Comparison of ENCODE assay signal across 21 cellular contexts in genomic region chr17:46198233-46198632, GRCh38. TPM values are rescaled to one million over a fixed set of nuclear protein-coding genes. Genes with fewer than 3 reads are reported as not detected.
A peak's percentile ranks its signal among the peaks of the same experiment; 100 is the strongest.
DNase-seq lines count a peak whose midpoint lies in the region; ATAC-seq and TF ChIP-seq lines count a peak whose summit lies in the region.
"Had no signal": no experiment of that assay in that cellular context is flagged by ENCODE, and none has a peak within 500 bp of the region (broad histone marks: within the 10 kb centered on the region; RNA-seq: fewer than 3 reads in every experiment).

No MANE protein-coding gene starts in this region.

- POLR2A ChIA-PET in CD8-positive, alpha-beta T cell (lab: Charles Lee) = interaction anchor here (0.7 to 1.8 kb wide), 4 partner anchors 13 to 154 kb away, joined by 3 to 7 read pairs (median 6); no protein-coding TSS in a partner anchor
- POLR2A ChIA-PET in naive thymus-derived CD8-positive, alpha-beta T cell (lab: Charles Lee) = interaction anchor here (0.7 to 1.6 kb wide), 4 partner anchors 11 to 159 kb away, joined by 3 to 8 read pairs (median 4); no protein-coding TSS in a partner anchor
- POLR2A ChIA-PET in activated CD8-positive, alpha-beta T cell treated with anti-CD3 and anti-CD28 coated beads for 36 hours (lab: Charles Lee) = interaction anchor here (0.6 kb wide), 1 partner anchor 46 kb away, joined by 4 read pairs; no protein-coding TSS in a partner anchor

- H3K27me3 Mint-ChIP-seq in CD8-positive, alpha-beta T cell (ENCODE audit: low read depth) = no peaks in the 10 kb centered on the region
- H3K27me3 Mint-ChIP-seq in T-helper 17 cell = no peaks in the 10 kb centered on the region
- H3K27me3 Mint-ChIP-seq in naive thymus-derived CD8-positive, alpha-beta T cell = no peaks in the 10 kb centered on the region
- H3K27me3 Mint-ChIP-seq in T-helper 2 cell treated with Interferon-gamma antibody and Interleukin-4, amounts not matched to agents 5 μg/mL and 100 μg/mL, for 36 hours (ENCODE audit: low read depth) = no peaks in the 10 kb centered on the region
- no peaks in the 10 kb centered on the region for H3K27me3 Mint-ChIP-seq in activated CD8-positive, alpha-beta T cell treated with anti-CD3 and anti-CD28 coated beads for 36 hours

- no peaks in the 10 kb centered on the region for H3K27me3 ChIP-seq in BLaER1
- no peaks in the 10 kb centered on the region for H3K27me3 ChIP-seq in CD8-positive, alpha-beta T cell (ENCODE audit: insufficient read depth, low read length)
- H3K27me3 ChIP-seq: Peyer's patch had no signal

- no peak for TF ChIP-seq CTCF in CD8-positive, alpha-beta T cell (IDR thresholded peaks at IDR 0.05)
- TF ChIP-seq CTCF in activated CD8-positive, alpha-beta T cell treated with anti-CD3 and anti-CD28 coated beads for 36 hours (IDR thresholded peaks at IDR 0.05) = no peak

- H3K4me1 Mint-ChIP-seq in CD8-positive, alpha-beta T cell (ENCODE audit: low read depth) = peaks cover 64% of the 10 kb centered on the region
- H3K4me1 Mint-ChIP-seq in T-helper 17 cell = peaks cover 36% of the 10 kb centered on the region
- H3K4me1 Mint-ChIP-seq in naive thymus-derived CD8-positive, alpha-beta T cell = peaks cover 20 to 81% (median 79%) of the 10 kb centered on the region in 4 donors
- H3K4me1 Mint-ChIP-seq in T-helper 2 cell treated with Interferon-gamma antibody and Interleukin-4, amounts not matched to agents 5 μg/mL and 100 μg/mL, for 36 hours (ENCODE audit: low read depth) = peaks cover 54% of the 10 kb centered on the region
- H3K4me1 Mint-ChIP-seq in activated CD8-positive, alpha-beta T cell treated with anti-CD3 and anti-CD28 coated beads for 36 hours (ENCODE audit: low read depth) = peaks cover 52% of the 10 kb centered on the region

- peaks cover 81% of the 10 kb centered on the region for H4K20me1 ChIP-seq in BLaER1

- DNase-seq in CD8-positive, alpha-beta T cell = no peak
- no peak for DNase-seq in T-helper 17 cell
- no peak for DNase-seq in naive thymus-derived CD8-positive, alpha-beta T cell
- DNase-seq in T-helper 2 cell treated with Interferon-gamma antibody and Interleukin-4, amounts not matched to agents 5 μg/mL and 100 μg/mL, for 36 hours (ENCODE audit: low spot score) = no peak
- DNase-seq in activated CD8-positive, alpha-beta T cell treated with anti-CD3 and anti-CD28 coated beads for 36 hours = no peak
- DNase-seq in activated CD8-positive, alpha-beta memory T cell treated with anti-CD3 and anti-CD28 coated beads, Interleukin-2, amount 50 U/mL, for 4 hours = no peak
- DNase-seq: ACHN, DMS 273 treated with DMSO at 0.1 percent for 48 hours, EL, GOT3, Karpas-422, NCI-H1105, NCI-H1694, NCI-H2107, NCI-H2227 treated with DMSO at 0.1 percent for 48 hours, NCI-H524, Peyer's patch, Right ventricle myocardium superior had no signal

- H3K36me3 ChIP-seq in BLaER1 = peaks cover 25% of the 10 kb centered on the region; the same call in 1 of the 2 replicates
- no peaks in the 10 kb centered on the region for H3K36me3 ChIP-seq in CD8-positive, alpha-beta T cell (ENCODE audit: insufficient read depth, low read length)
- H3K36me3 ChIP-seq: Peyer's patch had no signal

- peak overlapping the region; percentile 48; the same call in 1 of the 2 replicates for H3K4me2 ChIP-seq in BLaER1

- H3K4me3 ChIP-seq in BLaER1 = no peak overlapping the region
- H3K4me3 ChIP-seq in CD8-positive, alpha-beta T cell (ENCODE audit: low read depth, low read length) = no peak overlapping the region
- H3K4me3 ChIP-seq: Peyer's patch, SK-N-MC had no signal

- CTCF ChIA-PET in CD8-positive, alpha-beta T cell (lab: Charles Lee) = interaction anchor here (3.3 kb wide), 1 partner anchor 14 kb away, joined by 25 read pairs; no protein-coding TSS in a partner anchor
- CTCF ChIA-PET in activated CD8-positive, alpha-beta T cell treated with anti-CD3 and anti-CD28 coated beads for 36 hours (lab: Charles Lee) = interaction anchor here (0.9 to 2.9 kb wide), 6 partner anchors 10 to 195 kb away, joined by 3 to 35 read pairs (median 3); no protein-coding TSS in a partner anchor

- ATAC-seq in CD8-positive, alpha-beta T cell = no peak
- ATAC-seq in T-helper 17 cell = no peak
- ATAC-seq in naive thymus-derived CD8-positive, alpha-beta T cell = no peak
- ATAC-seq in activated CD8-positive, alpha-beta T cell treated with anti-CD3 and anti-CD28 coated beads for 36 hours = no peak
- ATAC-seq: HepG2 had no signal

- intact Hi-C loops in CD8-positive, alpha-beta T cell (cut with DNase I, micrococcal nuclease) = loop anchor here in 1 of 2 experiments (10.0 kb wide), 1 partner anchor 727 kb away; the partner anchor contains the start of gene GOSR2
- intact Hi-C loops in activated CD8-positive, alpha-beta T cell treated with anti-CD3 and anti-CD28 coated beads for 36 hours (cut with micrococcal nuclease) = no loop called here

- H3K27ac ChIP-seq in BLaER1 = no peak overlapping the region
- H3K27ac ChIP-seq in CD8-positive, alpha-beta T cell (ENCODE audit: low read depth, low read length) = no peak overlapping the region
- H3K27ac ChIP-seq: Peyer's patch had no signal

- peaks cover 3% of the 10 kb centered on the region for H3K36me3 Mint-ChIP-seq in CD8-positive, alpha-beta T cell
- no peaks in the 10 kb centered on the region for H3K36me3 Mint-ChIP-seq in T-helper 17 cell (ENCODE audit: low read depth)
- peaks cover 0 to 2% (median 2%) of the 10 kb centered on the region in 3 donors for H3K36me3 Mint-ChIP-seq in naive thymus-derived CD8-positive, alpha-beta T cell
- H3K36me3 Mint-ChIP-seq in T-helper 2 cell treated with Interferon-gamma antibody and Interleukin-4, amounts not matched to agents 5 μg/mL and 100 μg/mL, for 36 hours (ENCODE audit: low read depth) = peaks cover 26% of the 10 kb centered on the region
- H3K36me3 Mint-ChIP-seq in activated CD8-positive, alpha-beta T cell treated with anti-CD3 and anti-CD28 coated beads for 36 hours (ENCODE audit: low read depth) = peaks cover 9% of the 10 kb centered on the region

- H3K9me3 Mint-ChIP-seq in CD8-positive, alpha-beta T cell = no peaks in the 10 kb centered on the region
- no peaks in the 10 kb centered on the region for H3K9me3 Mint-ChIP-seq in naive thymus-derived CD8-positive, alpha-beta T cell
- H3K9me3 Mint-ChIP-seq in T-helper 2 cell treated with Interferon-gamma antibody and Interleukin-4, amounts not matched to agents 5 μg/mL and 100 μg/mL, for 36 hours = no peaks in the 10 kb centered on the region
- H3K9me3 Mint-ChIP-seq in activated CD8-positive, alpha-beta T cell treated with anti-CD3 and anti-CD28 coated beads for 36 hours = peaks cover 3% of the 10 kb centered on the region

- peaks cover 7% of the 10 kb centered on the region for H3K9me3 ChIP-seq in BLaER1
- no peaks in the 10 kb centered on the region for H3K9me3 ChIP-seq in CD8-positive, alpha-beta T cell (ENCODE audit: low read length)
- no peaks in the 10 kb centered on the region for H3K9me3 ChIP-seq in T-helper 17 cell (ENCODE audit: control insufficient read depth, low read length, poor library complexity, severe bottlenecking)
- H3K9me3 ChIP-seq: Peyer's patch had no signal

- peak overlapping the region; percentile 85 for H3K27ac Mint-ChIP-seq in CD8-positive, alpha-beta T cell
- peak overlapping the region; percentile 99 for H3K27ac Mint-ChIP-seq in T-helper 17 cell
- H3K27ac Mint-ChIP-seq in naive thymus-derived CD8-positive, alpha-beta T cell = peak overlapping the region in 7 of 10 donors; percentile 18 to 99 (median 85)
- H3K27ac Mint-ChIP-seq in T-helper 2 cell treated with Interferon-gamma antibody and Interleukin-4, amounts not matched to agents 5 μg/mL and 100 μg/mL, for 36 hours = no peak overlapping the region
- no peak overlapping the region for H3K27ac Mint-ChIP-seq in activated CD8-positive, alpha-beta T cell treated with anti-CD3 and anti-CD28 coated beads for 36 hours

- H3K9ac ChIP-seq in BLaER1 = no peak overlapping the region

- no peak overlapping the region for H3K4me3 Mint-ChIP-seq in CD8-positive, alpha-beta T cell
- no peak overlapping the region for H3K4me3 Mint-ChIP-seq in T-helper 17 cell
- H3K4me3 Mint-ChIP-seq in naive thymus-derived CD8-positive, alpha-beta T cell = peak overlapping the region in 1 of 10 donors; percentile 47
- no peak overlapping the region for H3K4me3 Mint-ChIP-seq in T-helper 2 cell treated with Interferon-gamma antibody and Interleukin-4, amounts not matched to agents 5 μg/mL and 100 μg/mL, for 36 hours
- no peak overlapping the region for H3K4me3 Mint-ChIP-seq in activated CD8-positive, alpha-beta T cell treated with anti-CD3 and anti-CD28 coated beads for 36 hours

- peaks cover 37% of the 10 kb centered on the region for H3K4me1 ChIP-seq in BLaER1
- H3K4me1 ChIP-seq in CD8-positive, alpha-beta T cell (ENCODE audit: insufficient read depth, low read length) = peaks cover 50% of the 10 kb centered on the region

RNA-seq across cellular contexts. Expression of gene KANSL1, which starts 5.0 kb away (rescaled TPM):
- 100 to 1,000 TPM; 150 to 152 TPM for total RNA-seq in CD8-positive, alpha-beta T cell
- 100 to 1,000 TPM; 142 to 187 TPM for total RNA-seq in T-helper 17 cell
- total RNA-seq in naive thymus-derived CD8-positive, alpha-beta T cell = 100 to 1,000 TPM; 206 to 208 TPM
- polyA plus RNA-seq in naive thymus-derived CD8-positive, alpha-beta T cell = 10 to 100 TPM; 13.1 to 16.6 (median 13.2) TPM
- total RNA-seq in activated CD8-positive, alpha-beta T cell treated with anti-CD3 and anti-CD28 coated beads for 36 hours = 10 to 100 TPM; 54.4 to 55.3 TPM

Comparison
In these comparisons a context has a peak if more than half of its experiments do, and no peak if none do; other contexts are left out.
1. H3K27ac Mint-ChIP-seq: peak in CD8-positive, alpha-beta T cell (single experiment), T-helper 17 cell (single experiment) and naive thymus-derived CD8-positive, alpha-beta T cell (7 of 10); none in T-helper 2 cell treated with Interferon-gamma antibody and Interleukin-4, amounts not matched to agents 5 μg/mL and 100 μg/mL, for 36 hours (single experiment) and activated CD8-positive, alpha-beta T cell treated with anti-CD3 and anti-CD28 coated beads for 36 hours (single experiment).